ENCODE assay signal across 17 cellular contexts in the genomic region with DNA sequence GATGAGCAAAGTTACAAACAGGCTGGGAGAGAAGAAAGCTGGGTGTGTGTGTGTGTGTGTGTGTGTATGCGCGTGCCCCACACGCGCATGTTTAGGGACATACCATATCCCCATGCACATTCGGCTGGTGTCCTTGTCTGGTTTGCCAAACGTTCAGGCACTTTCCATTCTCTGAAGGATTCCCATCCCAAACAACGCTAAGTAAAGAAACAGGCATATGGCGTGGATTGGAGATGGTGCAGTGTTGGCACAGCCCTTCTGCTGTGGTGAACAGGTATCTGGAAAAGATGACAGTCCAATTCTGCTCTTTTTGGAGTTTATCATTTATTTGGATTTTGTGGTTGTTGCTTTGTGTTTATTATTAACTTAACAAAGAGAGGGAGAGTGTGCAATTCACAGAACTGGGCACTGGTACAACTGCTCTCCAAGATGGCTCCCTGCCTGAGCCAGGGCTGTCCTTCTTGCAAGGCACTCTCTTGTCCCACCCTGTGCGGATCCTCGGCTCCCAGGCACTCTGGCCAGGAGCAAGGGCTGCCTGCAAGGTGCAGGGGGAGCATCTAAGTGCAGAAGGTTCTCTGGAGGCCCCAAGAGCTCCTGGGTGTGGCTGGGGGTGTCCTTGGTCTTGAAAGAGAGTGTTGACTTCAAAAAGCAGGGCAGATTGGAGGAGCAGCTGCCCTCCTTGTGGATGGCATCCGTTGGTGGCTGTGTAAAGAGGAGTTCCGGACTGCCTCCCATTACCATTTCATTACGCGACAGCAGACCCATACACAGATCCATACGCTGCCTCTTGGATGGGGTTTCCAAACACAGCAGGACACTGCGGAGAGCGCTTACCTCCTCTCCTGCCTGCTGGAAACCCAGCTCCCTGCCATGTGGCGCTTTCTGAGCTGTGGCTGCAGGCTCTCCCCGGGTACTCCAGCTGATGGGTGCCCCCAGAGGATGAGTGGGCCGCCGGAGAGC.
DNase-seq lines count a peak whose midpoint lies in the region; TF ChIP-seq lines count a peak whose summit lies in the region.
"Had no signal": no experiment of that assay in that cellular context is flagged by ENCODE, and none has a peak within 500 bp of the region (broad histone marks: within the 10 kb centered on the region; RNA-seq: fewer than 3 reads in every experiment).

No MANE protein-coding gene starts in this region.

- DNase-seq in DMS 273 treated with DMSO at 0.1 percent for 48 hours (lab: John Stamatoyannopoulos, UW) (peak; percentile 20), NCI-H446 (lab: John Stamatoyannopoulos, UW) (peak; percentile 64 to 90), cerebellum (ENCODE audit: low spot score) (peak; percentile 75), pons (ENCODE audit: low spot score) (peak; percentile 29), CD14-positive monocyte (ENCODE audit: low spot score) (no peak), occipital lobe (lab: John Stamatoyannopoulos, UW) (no peak), NCI-H526 treated with DMSO at 0.1 percent for 48 hours (lab: John Stamatoyannopoulos, UW) (no peak)
- DNase-seq: ACHN; Calu3; CD4-positive, alpha-beta T cell; DMS153; DMS79 treated with DMSO at 0.1 percent for 48 hours; EL; GDM1; H7 had no signal

- H3K9me3 Mint-ChIP-seq in CD14-positive monocyte = peaks cover 0 to 14% (median 8%) of the 10 kb centered on the region in 7 donors
- H3K9me3 Mint-ChIP-seq: CD4-positive, alpha-beta T cell had no signal

- H3K36me3 Mint-ChIP-seq in CD14-positive monocyte = no peaks in the 10 kb centered on the region

- H3K4me3 Mint-ChIP-seq in CD14-positive monocyte = no peak overlapping the region
- H3K4me3 Mint-ChIP-seq: CD4-positive, alpha-beta T cell; GM23338; IgD-negative memory B cell had no signal

- no peak overlapping the region for H3K27ac Mint-ChIP-seq in CD14-positive monocyte
- H3K27ac Mint-ChIP-seq: CD4-positive, alpha-beta T cell; GM23338; IgD-negative memory B cell had no signal

- no peak for TF ChIP-seq CTCF in CD14-positive monocyte (IDR thresholded peaks at IDR 0.05)

- peaks cover 0 to 2% (median 0%) of the 10 kb centered on the region in 3 donors for H3K27me3 Mint-ChIP-seq in CD14-positive monocyte (ENCODE audit: low read depth in 3 of 3)
- H3K27me3 Mint-ChIP-seq: CD4-positive, alpha-beta T cell; IgD-negative memory B cell had no signal

- intact Hi-C loops in CD14-positive monocyte (cut with micrococcal nuclease) = no loop called here

- no peaks in the 10 kb centered on the region for H3K4me1 Mint-ChIP-seq in CD14-positive monocyte
- H3K4me1 Mint-ChIP-seq: GM23338, IgD-negative memory B cell had no signal

Comparison
In these comparisons a context has a peak if more than half of its experiments do, and no peak if none do; other contexts are left out.
1. DNase-seq: peak in DMS 273 treated with DMSO at 0.1 percent for 48 hours (single experiment), NCI-H446 (2 of 2), cerebellum (single experiment) and pons (single experiment); none in CD14-positive monocyte (single experiment), occipital lobe (single experiment) and NCI-H526 treated with DMSO at 0.1 percent for 48 hours (single experiment).